In genomic region chr1:156225677-156226014, GRCh38 we compare ENCODE assay signal across 9 cellular contexts. TPM values are rescaled to one million over a fixed set of nuclear protein-coding genes. Genes with fewer than 3 reads are reported as not detected.
DNase-seq lines count a peak whose midpoint lies in the region; ATAC-seq, FAIRE-seq and TF ChIP-seq lines count a peak whose summit lies in the region.
"Had no signal": no experiment of that assay in that cellular context is flagged by ENCODE, and none has a peak within 500 bp of the region (broad histone marks: within the 10 kb centered on the region; RNA-seq: fewer than 3 reads in every experiment).

No MANE protein-coding gene starts in this region.

- FAIRE-seq in A549 (lab: Jason Lieb, UNC): no peak

- H4K20me1 ChIP-seq in OCI-LY3 (ENCODE audit: insufficient read depth, low read length): 0 out of 2 replicates have a peak, but pooled peaks cover 6% of the 10 kb centered on the region

- H3K4me1 ChIP-seq in A549 (peaks cover 14% of the 10 kb centered on the region), OCI-LY3 (ENCODE audit: low read length) (peaks cover 25% of the 10 kb centered on the region), BE2C (peaks cover 2% of the 10 kb centered on the region; the same call in 1 of the 2 replicates)

- H3K36me3 ChIP-seq in OCI-LY3 (replicated peaks; ENCODE audit: low read depth, low read length) (peaks cover 29% of the 10 kb centered on the region), BE2C (peaks cover 32% of the 10 kb centered on the region)

- no peaks in the 10 kb centered on the region for H3K79me2 ChIP-seq in OCI-LY3 (ENCODE audit: low read length)

- DNase-seq in A549 (ENCODE audit: low read depth in 1 of 2, low spot score in 1 of 2) (no peak), dorsolateral prefrontal cortex (no peak), NCI-H2196 treated with DMSO at 0.1 percent for 48 hours (lab: John Stamatoyannopoulos, UW; ENCODE audit: unreplicated experiment) (no peak), BE2C (no peak)

- CTCF ChIA-PET in A549 (lab: Yijun Ruan, JAX): interaction anchor here (0.7 to 25.3 kb wide), 43 partner anchors 10 to 357 kb away, joined by 3 to 639 read pairs (median 5); partner anchors contain the start of genes BGLAP, MEX3A, PAQR6 and PMF1

- H2AFZ ChIP-seq in OCI-LY3 (ENCODE audit: low read depth, low read length): no peak overlapping the region

- H3K27ac ChIP-seq in A549 (peak overlapping the region in 1 of 2 experiments; percentile 63; a peak in 2 of 6 replicates), OCI-LY3 (ENCODE audit: low read length) (peak overlapping the region; percentile 80), dorsolateral prefrontal cortex (peak overlapping the region; percentile 2 to 98 (median 87))

- H3K27me3 ChIP-seq in OCI-LY3 (ENCODE audit: low read depth, low read length) (no peaks in the 10 kb centered on the region), dorsolateral prefrontal cortex (no peaks in the 10 kb centered on the region), BE2C (no peaks in the 10 kb centered on the region)
- H3K27me3 ChIP-seq: heart right ventricle had no signal

- no peak for TF ChIP-seq EP300 in A549 (IDR thresholded peaks at IDR 0.05)

- no peaks in the 10 kb centered on the region for H3K9me3 ChIP-seq in A549
- no peaks in the 10 kb centered on the region for H3K9me3 ChIP-seq in OCI-LY3 (ENCODE audit: insufficient read depth, low read length)
- no peaks in the 10 kb centered on the region for H3K9me3 ChIP-seq in BE2C
- H3K9me3 ChIP-seq: heart right ventricle had no signal

- H3K4me2 ChIP-seq in A549 (no peak overlapping the region), OCI-LY3 (ENCODE audit: low read length) (peak overlapping the region; percentile 10)

- POLR2A ChIA-PET in A549 (lab: Yijun Ruan, JAX): interaction anchor here (1.1 to 1.2 kb wide), 2 partner anchors 12 to 31 kb away, joined by 7 to 13 read pairs; partner anchors contain the start of genes PMF1 and SLC25A44

- WGBS in A549 (ENCODE audit: missing lambda C conversion rate): 4% methylated on average over 2 of the region's 2 CpGs

- H3K4me3 ChIP-seq in A549: no peak overlapping the region
- no peak overlapping the region for H3K4me3 ChIP-seq in OCI-LY3 (ENCODE audit: low read length)
- peak overlapping the region in 3 of 59 donors; percentile 0 to 21 (median 7) for H3K4me3 ChIP-seq in dorsolateral prefrontal cortex
- no peak overlapping the region for H3K4me3 ChIP-seq in BE2C (ENCODE audit: low read depth, low read length)
- H3K4me3 ChIP-seq: heart right ventricle had no signal

- ATAC-seq in A549 (no peak), GM18511 (IDR thresholded peaks at IDR 0.05; ENCODE audit: unreplicated experiment) (peak; percentile 4), HG02678 (IDR thresholded peaks at IDR 0.05; ENCODE audit: unreplicated experiment) (no peak), HG02973 (IDR thresholded peaks at IDR 0.05; ENCODE audit: unreplicated experiment) (no peak)

- TF ChIP-seq CTCF in A549 (IDR thresholded peaks at IDR 0.05): 0 out of 3 replicates have a peak, but pooled peaks have one; percentile 4
- TF ChIP-seq CTCF in OCI-LY3 (IDR thresholded peaks at IDR 0.05; ENCODE audit: low read depth, low read length): no peak
- TF ChIP-seq CTCF in dorsolateral prefrontal cortex (IDR thresholded peaks at IDR 0.05 in 54 of 56, conservative IDR thresholded peaks at IDR 0.05 in 2 of 56; ENCODE audit: low read depth in 1 of 56, partially characterized antibody in 56 of 56): peak in 6 of 56 donors; percentile 1 to 26 (median 6)
- no peak for TF ChIP-seq CTCF in BE2C (IDR thresholded peaks at IDR 0.05; ENCODE audit: low read depth, low read length)

- TF ChIP-seq RAD21 in A549 (conservative IDR thresholded peaks at IDR 0.05 in 1 of 2, IDR thresholded peaks at IDR 0.05 in 1 of 2): no peak

- TF ChIP-seq POLR2A in A549 (IDR thresholded peaks at IDR 0.05; ENCODE audit: low read length): no peak

- H3K9ac ChIP-seq in OCI-LY3 (ENCODE audit: low read length): no peak overlapping the region

- intact Hi-C loops in dorsolateral prefrontal cortex (cut with DNase I): loop anchor here (1.0 to 5.0 kb wide), 4 partner anchors 37 to 135 kb away; no protein-coding TSS in a partner anchor

TF ChIP-seq in A549, 52 proteins besides CTCF, POLR2A, EP300 and RAD21:
- no peak for TF ChIP-seq SREBF2 (IDR thresholded peaks at IDR 0.05)
- TF ChIP-seq, protein P1, sequence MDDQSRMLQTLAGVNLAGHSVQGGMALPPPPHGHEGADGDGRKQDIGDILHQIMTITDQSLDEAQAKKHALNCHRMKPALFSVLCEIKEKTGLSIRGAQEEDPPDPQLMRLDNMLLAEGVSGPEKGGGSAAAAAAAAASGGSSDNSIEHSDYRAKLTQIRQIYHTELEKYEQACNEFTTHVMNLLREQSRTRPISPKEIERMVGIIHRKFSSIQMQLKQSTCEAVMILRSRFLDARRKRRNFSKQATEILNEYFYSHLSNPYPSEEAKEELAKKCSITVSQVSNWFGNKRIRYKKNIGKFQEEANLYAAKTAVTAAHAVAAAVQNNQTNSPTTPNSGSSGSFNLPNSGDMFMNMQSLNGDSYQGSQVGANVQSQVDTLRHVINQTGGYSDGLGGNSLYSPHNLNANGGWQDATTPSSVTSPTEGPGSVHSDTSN (IDR thresholded peaks at IDR 0.05): no peak
- TF ChIP-seq RCOR1 (IDR thresholded peaks at IDR 0.05; ENCODE audit: low read depth, low read length): no peak
- no peak for TF ChIP-seq ZFP36 (IDR thresholded peaks at IDR 0.05; ENCODE audit: borderline replicate concordance, partially characterized antibody)

RNA-seq across cellular contexts. Expression of gene PMF1, which starts 12.8 kb away (rescaled TPM):
- polyA plus RNA-seq in A549 (2011; rRNA removed): 61.4 and 63.9 TPM in 2 replicates
- 104 and 111 TPM in 2 replicates for polyA plus RNA-seq in A549 (2012; cell fraction: cytosol; rRNA removed)
- polyA plus RNA-seq in A549 (2012; cell fraction: nucleus; rRNA removed): 92.8 and 122 TPM in 2 replicates
- polyA plus RNA-seq in A549 (2017; fragmentation: RNase III; extraction: RNeasy Plus Mini Kit Qiagen cat#74134 plus additional on column Dnase treatment): 57.7 to 59.8 TPM (median 59.4 TPM) in 3 replicates
- polyA minus RNA-seq in A549 (2011; rRNA and poly(A)+ RNA removed): 22.0 and 25.5 TPM in 2 replicates
- total RNA-seq in dorsolateral prefrontal cortex: 10 to 100 TPM; 16.6 to 45.3 (median 27.0) TPM
- 107 TPM for polyA plus RNA-seq in BE2C (2012; ENCODE audit: insufficient read depth, insufficient read length, low read depth)

RNA-seq across cellular contexts. Expression of gene BGLAP, which starts 16.3 kb away (rescaled TPM):
- polyA plus RNA-seq in A549 (2011; rRNA removed) (0.12 and 0.42 TPM in 2 replicates), A549 (2017; fragmentation: RNase III; extraction: RNeasy Plus Mini Kit Qiagen cat#74134 plus additional on column Dnase treatment) (0.23 to 0.30 TPM in 2 of 3 replicates, not detected in the other)
- 0.53 and 0.56 TPM in 2 replicates for polyA plus RNA-seq in A549 (2012; cell fraction: cytosol; rRNA removed)
- polyA plus RNA-seq in A549 (2012; cell fraction: nucleus; rRNA removed): 3.5 and 4.8 TPM in 2 replicates
- 0.54 TPM in 1 of 2 replicates, not detected in the other for polyA minus RNA-seq in A549 (2011; rRNA and poly(A)+ RNA removed)
- 1 to 10 TPM in 111 of 120 experiments, under 1 TPM in 7, not detected in 2; 0.67 to 8.6 (median 2.6) TPM for total RNA-seq in dorsolateral prefrontal cortex
- polyA plus RNA-seq in BE2C (2012; ENCODE audit: insufficient read depth, insufficient read length, low read depth): 4.1 TPM

RNA-seq across cellular contexts. Expression of gene PAQR6, which starts 22.2 kb away (rescaled TPM):
- 2.4 and 2.8 TPM in 2 replicates for polyA plus RNA-seq in A549 (2011; rRNA removed)
- 2.1 and 3.1 TPM in 2 replicates for polyA plus RNA-seq in A549 (2012; cell fraction: cytosol; rRNA removed)
- polyA plus RNA-seq in A549 (2012; cell fraction: nucleus; rRNA removed): 42.4 and 46.8 TPM in 2 replicates
- polyA plus RNA-seq in A549 (2017; fragmentation: RNase III; extraction: RNeasy Plus Mini Kit Qiagen cat#74134 plus additional on column Dnase treatment): 5.6 to 10.6 TPM (median 8.6 TPM) in 3 replicates
- polyA minus RNA-seq in A549 (2011; rRNA and poly(A)+ RNA removed): 0.29 and 1.1 TPM in 2 replicates
- 100 to 1,000 TPM in 104 of 120 experiments, 10 to 100 TPM in 16; 50.9 to 507 (median 173) TPM for total RNA-seq in dorsolateral prefrontal cortex
- 22.3 TPM for polyA plus RNA-seq in BE2C (2012; ENCODE audit: insufficient read depth, insufficient read length, low read depth)

RNA-seq across cellular contexts. Expression of gene SLC25A44, which starts 31.7 kb away (rescaled TPM):
- polyA plus RNA-seq in A549 (2011; rRNA removed) (30.7 and 38.8 TPM in 2 replicates), A549 (2017; fragmentation: RNase III; extraction: RNeasy Plus Mini Kit Qiagen cat#74134 plus additional on column Dnase treatment) (22.7 to 25.1 TPM (median 23.1 TPM) in 3 replicates)
- 19.9 and 24.4 TPM in 2 replicates for polyA plus RNA-seq in A549 (2012; cell fraction: cytosol; rRNA removed)
- 11.8 and 17.0 TPM in 2 replicates for polyA plus RNA-seq in A549 (2012; cell fraction: nucleus; rRNA removed)
- 34.0 and 47.4 TPM in 2 replicates for polyA minus RNA-seq in A549 (2011; rRNA and poly(A)+ RNA removed)
- total RNA-seq in dorsolateral prefrontal cortex: 10 to 100 TPM; 30.5 to 80.5 (median 49.8) TPM
- polyA plus RNA-seq in BE2C (2012; ENCODE audit: insufficient read depth, insufficient read length, low read depth): 47.2 TPM

RNA-seq across cellular contexts. Expression of gene SMG5, which starts 57.0 kb away (rescaled TPM):
- polyA plus RNA-seq in A549 (2011; rRNA removed): 25.6 and 38.0 TPM in 2 replicates
- 23.1 and 30.8 TPM in 2 replicates for polyA plus RNA-seq in A549 (2012; cell fraction: cytosol; rRNA removed)
- polyA plus RNA-seq in A549 (2012; cell fraction: nucleus; rRNA removed): 104 and 114 TPM in 2 replicates
- polyA plus RNA-seq in A549 (2017; fragmentation: RNase III; extraction: RNeasy Plus Mini Kit Qiagen cat#74134 plus additional on column Dnase treatment): 46.4 to 51.5 TPM (median 48.7 TPM) in 3 replicates
- polyA minus RNA-seq in A549 (2011; rRNA and poly(A)+ RNA removed): 28.4 and 34.6 TPM in 2 replicates
- 100 to 1,000 TPM in 51 of 120 experiments, 10 to 100 TPM in 69; 66.8 to 160 (median 95.9) TPM for total RNA-seq in dorsolateral prefrontal cortex
- polyA plus RNA-seq in BE2C (2012; ENCODE audit: insufficient read depth, insufficient read length, low read depth): 197 TPM
